8 cellular contexts compared by ENCODE assay signal in genomic region chr7:38354279-38354851, GRCh38.
DNase-seq lines count a peak whose midpoint lies in the region; ATAC-seq, FAIRE-seq and TF ChIP-seq lines count a peak whose summit lies in the region.
"Not testable (repeated sequence)": the region's sequence is repeated elsewhere in the genome, so short reads cannot be mapped to it uniquely, and the experiment has no call there.

No MANE protein-coding gene starts in this region.

- not testable (repeated sequence) for H3K9me3 Mint-ChIP-seq in activated T-helper 17 cell treated with anti-CD3 and anti-CD28 coated beads, Interleukin-2, amount 50 U/mL, for 72 hours

- WGBS in spleen, 5 donors = 35 to 60% (median 44%) methylated on average over 5 to 8 of the region's 8 CpGs

- not testable (repeated sequence) for H4K20me1 ChIP-seq in keratinocyte (ENCODE audit: control insufficient read depth, extremely low read depth, insufficient read depth, low read length)

- dilution Hi-C loops in keratinocyte (cut with MboI; ENCODE audit: extremely low pct_ligation_motif_present, low sequenced_read_pairs) = not testable (repeated sequence)

- TF ChIP-seq CTCF in GM12875 (IDR thresholded peaks at IDR 0.05; ENCODE audit: borderline replicate concordance, insufficient read depth, low read depth, low read length) = peak; percentile 63
- TF ChIP-seq CTCF in keratinocyte (optimal IDR thresholded peaks at IDR 0.05 in 1 of 3, IDR thresholded peaks at IDR 0.05 in 1 of 3, conservative IDR thresholded peaks at IDR 0.05 in 1 of 3; ENCODE audit: extremely low read depth in 1 of 3, insufficient read depth in 2 of 3, low read length in 3 of 3) = peak; percentile 25 to 63 (median 39)
- TF ChIP-seq CTCF in spleen (IDR thresholded peaks at IDR 0.05 in 8 of 11, conservative IDR thresholded peaks at IDR 0.05 in 3 of 11) = peak in 9 of 11 experiments; percentile 48 to 81 (median 58)

- not testable (repeated sequence) for H2AFZ ChIP-seq in keratinocyte (ENCODE audit: control insufficient read depth, low read length)

- ATAC-seq in activated T-helper 17 cell treated with anti-CD3 and anti-CD28 coated beads, Interleukin-2, amount 50 U/mL, for 72 hours (replicated peaks) = not testable (repeated sequence)

- peak; percentile 33 for DNase-seq in AG20443 (ENCODE audit: low spot score)
- peak; percentile 56 for DNase-seq in M059J (ENCODE audit: low read depth)
- DNase-seq in SW 1271 (lab: John Stamatoyannopoulos, UW) = peak; percentile 22 to 50
- peak; percentile 31 for DNase-seq in effector CD4-positive, alpha-beta T cell
- not testable (repeated sequence) for DNase-seq in keratinocyte (ENCODE audit: low read depth, low spot score); spleen

- H3K9me3 ChIP-seq in keratinocyte (ENCODE audit: control insufficient read depth, low read depth, low read length); spleen: not testable (repeated sequence)

- not testable (repeated sequence) for H3K27ac ChIP-seq in keratinocyte (ENCODE audit: control insufficient read depth, insufficient read depth, low read length)
- peak overlapping the region in 5 of 8 donors; percentile 41 to 84 (median 59) for H3K27ac ChIP-seq in spleen

- not testable (repeated sequence) for H3K4me2 ChIP-seq in keratinocyte (ENCODE audit: control insufficient read depth, extremely low read depth, insufficient read depth, low read depth, low read length)

- peaks cover 48% of the 10 kb centered on the region for H3K36me3 Mint-ChIP-seq in activated T-helper 17 cell treated with anti-CD3 and anti-CD28 coated beads, Interleukin-2, amount 50 U/mL, for 72 hours (ENCODE audit: low read depth)

- intact Hi-C loops in spleen (cut with DNase I; ENCODE audit: low total_unique reads) = not testable (repeated sequence)

- peak overlapping the region; percentile 89 for H3K27ac Mint-ChIP-seq in activated T-helper 17 cell treated with anti-CD3 and anti-CD28 coated beads, Interleukin-2, amount 50 U/mL, for 72 hours

- not testable (repeated sequence) for TF ChIP-seq POLR2A in spleen (IDR thresholded peaks at IDR 0.05)

- peaks cover 22% of the 10 kb centered on the region for H3K4me1 Mint-ChIP-seq in activated T-helper 17 cell treated with anti-CD3 and anti-CD28 coated beads, Interleukin-2, amount 50 U/mL, for 72 hours

- H3K4me3 Mint-ChIP-seq in activated T-helper 17 cell treated with anti-CD3 and anti-CD28 coated beads, Interleukin-2, amount 50 U/mL, for 72 hours = peak overlapping the region; percentile 97

- not testable (repeated sequence) for H3K79me2 ChIP-seq in keratinocyte (ENCODE audit: control insufficient read depth, insufficient read depth, low read length)

- not testable (repeated sequence) for H3K4me1 ChIP-seq in keratinocyte (ENCODE audit: control insufficient read depth, extremely low read depth, insufficient read depth, low read length)
- peaks cover 0 to 93% (median 14%) of the 10 kb centered on the region in 6 donors for H3K4me1 ChIP-seq in spleen

- H3K27me3 Mint-ChIP-seq in activated T-helper 17 cell treated with anti-CD3 and anti-CD28 coated beads, Interleukin-2, amount 50 U/mL, for 72 hours = not testable (repeated sequence)

- FAIRE-seq in keratinocyte (lab: Jason Lieb, UNC) = not testable (repeated sequence)

- not testable (repeated sequence) for H3K4me3 ChIP-seq in GM12875 (ENCODE audit: low read depth, low read length); keratinocyte (ENCODE audit: control insufficient read depth in 2 of 3, extremely low read depth in 1 of 3, insufficient read depth in 2 of 3, low read depth in 1 of 3, low read length in 3 of 3)
- H3K4me3 ChIP-seq in spleen = peak overlapping the region in 2 of 8 donors; percentile 9 to 52

- not testable (repeated sequence) for H3K9ac ChIP-seq in keratinocyte (ENCODE audit: control insufficient read depth, extremely low read depth, insufficient read depth, low read length)

- not testable (repeated sequence) for H3K9me1 ChIP-seq in keratinocyte (ENCODE audit: control insufficient read depth, extremely low read depth, insufficient read depth, low read length)

- not testable (repeated sequence) for H3K36me3 ChIP-seq in keratinocyte (ENCODE audit: control insufficient read depth in 2 of 2, extremely low read depth in 1 of 2, insufficient read depth in 2 of 2, low read length in 2 of 2); spleen

- H3K27me3 ChIP-seq in keratinocyte (ENCODE audit: control insufficient read depth, extremely low read depth, insufficient read depth, low read length); spleen (replicated peaks in 1 of 7): not testable (repeated sequence)
